ENCODE assay signal across 1 cellular context in genomic region chr7:74725840-74726239, GRCh38.
TF ChIP-seq lines count a peak whose summit lies in the region.

No MANE protein-coding gene starts in this region.

TF ChIP-seq in WTC11, 78 proteins besides CTCF, POLR2A, EP300 and RAD21 (continued from another document):
- TF ChIP-seq ARID4B (CRISPR knock-in tag; IDR thresholded peaks at IDR 0.05; ENCODE audit: borderline replicate concordance) (no peak), ZNF532 (CRISPR knock-in tag; IDR thresholded peaks at IDR 0.05; ENCODE audit: borderline replicate concordance) (no peak), ESRRA (CRISPR knock-in tag; IDR thresholded peaks at IDR 0.05; ENCODE audit: borderline replicate concordance) (no peak), ZNF138 (CRISPR knock-in tag; conservative IDR thresholded peaks at IDR 0.05) (no peak), ATF6 (CRISPR knock-in tag; IDR thresholded peaks at IDR 0.05) (no peak), IRF1 (CRISPR knock-in tag; IDR thresholded peaks at IDR 0.05) (no peak)
TF ChIP-seq in WTC11: peak in this region for 0.
